9 cellular contexts compared by ENCODE assay signal in the genomic region with DNA sequence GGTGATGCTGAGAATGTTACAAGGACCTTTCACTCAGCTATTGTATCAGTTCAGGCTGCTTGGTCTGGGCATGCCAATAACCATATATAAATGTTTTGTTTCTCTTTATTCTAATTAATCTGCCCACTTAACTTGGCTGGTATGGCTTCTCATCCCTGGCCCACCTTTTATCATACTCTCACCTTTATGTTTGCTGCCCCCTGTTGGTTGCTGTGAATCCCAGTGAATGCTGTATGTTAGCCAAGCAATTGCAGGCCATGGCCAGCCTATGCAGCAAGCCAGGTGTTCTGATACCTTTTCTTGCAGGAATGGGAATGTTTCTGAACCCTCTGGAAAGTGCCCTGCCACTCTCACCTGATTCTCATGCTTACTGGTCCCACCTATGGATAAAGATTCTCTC. TPM values are rescaled to one million over a fixed set of nuclear protein-coding genes. Genes with fewer than 3 reads are reported as not detected.
DNase-seq lines count a peak whose midpoint lies in the region; ATAC-seq and TF ChIP-seq lines count a peak whose summit lies in the region.
"Had no signal": no experiment of that assay in that cellular context is flagged by ENCODE, and none has a peak within 500 bp of the region (broad histone marks: within the 10 kb centered on the region; RNA-seq: fewer than 3 reads in every experiment).

No MANE protein-coding gene starts in this region.

- TF ChIP-seq CTCF in GM10248 (IDR thresholded peaks at IDR 0.05; ENCODE audit: control extremely low read depth, extremely low read depth, low read depth, missing control alignments) (peak; percentile 42), foreskin keratinocyte (conservative IDR thresholded peaks at IDR 0.05) (peak; percentile 35)

- POLR2A ChIA-PET in GM10248 (lab: Yijun Ruan, JAX): no interaction called here

- DNase-seq in AG08395 (ENCODE audit: low spot score) (peak; percentile 3), GM10248 (ENCODE audit: extremely low spot score) (no peak), NCI-H774 (lab: John Stamatoyannopoulos, UW) (peak; percentile 37), foreskin keratinocyte (no peak), HCEC 1CT (no peak), NCI-H226 (no peak), SKM-1 (lab: John Stamatoyannopoulos, UW; ENCODE audit: unreplicated experiment) (no peak)
- DNase-seq: activated B cell treated with CpG ODN at 0.5 μM for 24 hours had no signal

- CTCF ChIA-PET in GM10248 (lab: Yijun Ruan, JAX): interaction anchor here (1.0 to 1.4 kb wide), 3 partner anchors 10 to 478 kb away, joined by 3 read pairs; no protein-coding TSS in a partner anchor

- H3K4me1 ChIP-seq in foreskin keratinocyte: no peaks in the 10 kb centered on the region

- ATAC-seq in foreskin keratinocyte (no peak), esophagus mucosa (no peak)

- H3K27me3 ChIP-seq in foreskin keratinocyte: no peaks in the 10 kb centered on the region

- H3K27ac ChIP-seq in foreskin keratinocyte: no peak overlapping the region

RNA-seq across cellular contexts. Expression of a gene that starts 54.6 kb away (rescaled TPM):
- not detected in 2 replicates for total RNA-seq in foreskin keratinocyte
- not detected in 2 replicates for polyA plus RNA-seq in foreskin keratinocyte
- total RNA-seq in esophagus mucosa: 0.12 TPM
- total RNA-seq: activated B cell treated with CpG ODN at 0.5 μM for 24 hours had no signal

Comparison
In these comparisons a context has a peak if more than half of its experiments do, and no peak if none do; other contexts are left out.
1. DNase-seq: peak in AG08395 (single experiment) and NCI-H774 (single experiment); none in GM10248 (single experiment), foreskin keratinocyte (0 of 2), HCEC 1CT (single experiment), NCI-H226 (single experiment) and SKM-1 (single experiment).